Comparison of ENCODE assay signal across 1 cellular context in genomic region chr16:74568961-74569631, GRCh38.
TF ChIP-seq lines count a peak whose summit lies in the region.

No MANE protein-coding gene starts in this region.

TF ChIP-seq in SK-N-SH, 30 proteins besides CTCF, POLR2A, EP300 and RAD21 (continued from another document):
- no peak for TF ChIP-seq FOSL2 (IDR thresholded peaks at IDR 0.05; ENCODE audit: borderline replicate concordance, low read depth)
- no peak for TF ChIP-seq SIN3A (IDR thresholded peaks at IDR 0.05; ENCODE audit: borderline replicate concordance, low read depth, low read length)
- no peak for TF ChIP-seq FOXJ3 (CRISPR knock-in tag; IDR thresholded peaks at IDR 0.05)
- TF ChIP-seq MAX (IDR thresholded peaks at IDR 0.05; ENCODE audit: low read depth): no peak
TF ChIP-seq in SK-N-SH: peak in this region for 0.
